In the genomic region with DNA sequence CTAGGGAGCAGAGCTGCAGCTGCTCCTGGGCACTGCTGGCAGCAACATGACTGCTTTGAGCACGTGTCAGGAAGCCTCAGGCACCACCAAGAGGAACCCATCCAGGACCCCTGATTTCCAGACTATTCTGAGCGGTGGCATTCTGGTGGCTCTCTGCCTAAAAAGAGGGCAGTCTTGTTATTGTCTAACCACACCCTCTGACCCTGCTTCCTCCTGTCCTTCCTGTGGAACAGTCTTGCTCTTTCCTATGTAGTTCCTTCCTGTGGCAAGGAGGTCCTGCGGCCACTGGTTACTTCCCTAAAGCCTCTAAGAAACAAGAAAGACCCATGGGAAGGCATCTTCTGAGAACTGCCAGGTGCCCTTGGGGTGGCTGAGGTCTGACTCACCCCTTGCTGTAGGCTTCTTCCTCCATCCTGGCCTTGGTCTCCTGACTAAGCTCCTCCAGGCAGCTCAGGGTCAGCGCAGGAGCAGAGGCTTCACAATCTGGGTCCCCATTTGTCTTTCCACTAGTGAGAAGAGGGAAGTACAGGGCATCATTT, we compare ENCODE assay signal across 1 cellular context.
TF ChIP-seq lines count a peak whose summit lies in the region.

No MANE protein-coding gene starts in this region.

TF ChIP-seq in SK-N-SH, 30 proteins besides CTCF, POLR2A, EP300 and RAD21 (continued from another document):
- no peak for TF ChIP-seq SIN3A (IDR thresholded peaks at IDR 0.05; ENCODE audit: borderline replicate concordance, low read depth, low read length)
